In genomic region chr5:149391076-149391475, GRCh38 we compare ENCODE assay signal across 7 cellular contexts. TPM values are rescaled to one million over a fixed set of nuclear protein-coding genes. Genes with fewer than 3 reads are reported as not detected.
"Had no signal": no experiment of that assay in that cellular context is flagged by ENCODE, and none has a peak within 500 bp of the region (broad histone marks: within the 10 kb centered on the region; RNA-seq: fewer than 3 reads in every experiment).

No MANE protein-coding gene starts in this region.

RNA-seq across cellular contexts. Expression of gene IL17B, which starts 12.0 kb away (rescaled TPM):
- total RNA-seq: HT-29, LHCN-M2, MCF 10A, PC-9, Peyer's patch, Right ventricle myocardium inferior, RPMI7951 had no signal
